Comparison of ENCODE assay signal across 26 cellular contexts in genomic region chr10:90437452-90437851, GRCh38.
DNase-seq lines count a peak whose midpoint lies in the region; ATAC-seq and TF ChIP-seq lines count a peak whose summit lies in the region.
"Had no signal": no experiment of that assay in that cellular context is flagged by ENCODE, and none has a peak within 500 bp of the region (broad histone marks: within the 10 kb centered on the region; RNA-seq: fewer than 3 reads in every experiment).

No MANE protein-coding gene starts in this region.

- BruUV-seq in MCF 10A (replicated peaks; lab: Mats Ljungman, UMichigan), result no TSS peak

- peaks cover 4% of the 10 kb centered on the region for H3K4me1 Mint-ChIP-seq in MCF 10A (ENCODE audit: insufficient read depth, unreplicated experiment)
- H3K4me1 Mint-ChIP-seq: stimulated activated naive CD8-positive, alpha-beta T cell treated with anti-CD3 and anti-CD28 coated beads, Interleukin-15, amount 100 ng/mL, for 72 hours; T-helper 17 cell had no signal

- H3K36me3 ChIP-seq in breast epithelium (no peaks in the 10 kb centered on the region), hepatocyte (replicated peaks; ENCODE audit: insufficient read depth, low read depth) (no peaks in the 10 kb centered on the region), SK-N-SH (replicated peaks in 1 of 2; ENCODE audit: control insufficient read depth in 1 of 2, insufficient read depth in 2 of 2, low read length in 1 of 2) (no peaks in the 10 kb centered on the region), right lobe of liver (no peaks in the 10 kb centered on the region)
- H3K36me3 ChIP-seq: ascending aorta, neutrophil, prostate gland, thyroid gland had no signal

- H3K79me2 ChIP-seq in hepatocyte, result no peaks in the 10 kb centered on the region
- no peaks in the 10 kb centered on the region for H3K79me2 ChIP-seq in SK-N-SH (ENCODE audit: insufficient read depth)

- peaks cover 3% of the 10 kb centered on the region for H3K9me3 Mint-ChIP-seq in MCF 10A (ENCODE audit: unreplicated experiment)

- no peak for TF ChIP-seq RAD21 in SK-N-SH (IDR thresholded peaks at IDR 0.05; ENCODE audit: low read length)

- H3K9me3 ChIP-seq in breast epithelium, result peaks cover 11 to 12% of the 10 kb centered on the region in 2 donors
- H3K9me3 ChIP-seq in hepatocyte (ENCODE audit: low read depth), result no peaks in the 10 kb centered on the region
- no peaks in the 10 kb centered on the region for H3K9me3 ChIP-seq in SK-N-SH
- no peaks in the 10 kb centered on the region for H3K9me3 ChIP-seq in right lobe of liver
- H3K9me3 ChIP-seq: neutrophil, prostate gland, thyroid gland had no signal

- ATAC-seq in right lobe of liver, result no peak
- ATAC-seq: activated CD8-positive, alpha-beta T cell treated with anti-CD3 and anti-CD28 coated beads for 36 hours; left lobe of liver; SK-N-SH treated with all-trans-retinoic acid at 6 μM for 48 hours; stimulated activated naive CD8-positive, alpha-beta T cell treated with anti-CD3 and anti-CD28 coated beads, Interleukin-15, amount 100 ng/mL, for 72 hours; T-helper 17 cell had no signal

- no peak overlapping the region for H3K4me2 ChIP-seq in hepatocyte
- no peak overlapping the region for H3K4me2 ChIP-seq in SK-N-SH

- WGBS in hepatocyte (ENCODE audit: low lambda C conversion rate, missing lambda C conversion rate), result 92% methylated on average over 1 of the region's 1 CpG
- 0% methylated on average over 1 of the region's 1 CpG for WGBS in SK-N-SH (ENCODE audit: low lambda C conversion rate)
- WGBS in right lobe of liver (ENCODE audit: insufficient coverage, low coverage, low lambda C conversion rate, missing lambda C conversion rate), result 53% methylated on average over 1 of the region's 1 CpG

- H3K9ac ChIP-seq in SK-N-SH, result no peak overlapping the region

- H3K27ac ChIP-seq in breast epithelium (no peak overlapping the region), hepatocyte (no peak overlapping the region), SK-N-SH (ENCODE audit: low read depth in 2 of 2, low read length in 1 of 2) (no peak overlapping the region), right lobe of liver (no peak overlapping the region)
- H3K27ac ChIP-seq: ascending aorta, neutrophil, prostate gland, thyroid gland had no signal

- no peaks in the 10 kb centered on the region for H4K20me1 ChIP-seq in hepatocyte (ENCODE audit: insufficient read depth, poor library complexity, severe bottlenecking)
- H4K20me1 ChIP-seq in SK-N-SH (ENCODE audit: insufficient read depth), result no peaks in the 10 kb centered on the region

- TF ChIP-seq POLR2A in breast epithelium (IDR thresholded peaks at IDR 0.05) (no peak), right lobe of liver (IDR thresholded peaks at IDR 0.05) (no peak)

- POLR2A ChIA-PET in MCF 10A (lab: Yijun Ruan, JAX) (interaction anchor here (0.5 to 1.0 kb wide), 3 partner anchors 14 to 786 kb away, joined by 3 to 4 read pairs (median 3); no protein-coding TSS in a partner anchor), SK-N-SH (lab: Yijun Ruan, JAX) (no interaction called here)

- no peak for TF ChIP-seq CTCF in MCF 10A (IDR thresholded peaks at IDR 0.05; ENCODE audit: unreplicated experiment)
- no peak for TF ChIP-seq CTCF in breast epithelium (IDR thresholded peaks at IDR 0.05)
- TF ChIP-seq CTCF in cardiac fibroblast (IDR thresholded peaks at IDR 0.05; ENCODE audit: low read depth, low read length), result no peak
- TF ChIP-seq CTCF in hepatocyte (IDR thresholded peaks at IDR 0.05; ENCODE audit: poor library complexity), result peak; percentile 16
- no peak for TF ChIP-seq CTCF in SK-N-SH (IDR thresholded peaks at IDR 0.05)
- TF ChIP-seq CTCF in right lobe of liver (IDR thresholded peaks at IDR 0.05), result no peak

- TF ChIP-seq EP300 in SK-N-SH (IDR thresholded peaks at IDR 0.05; ENCODE audit: borderline replicate concordance in 1 of 2, low read depth in 1 of 2, low read length in 1 of 2), result no peak

- DNase-seq in MCF 10A (ENCODE audit: unreplicated experiment) (no peak), breast epithelium (ENCODE audit: low spot score in 2 of 2) (no peak), cardiac fibroblast (ENCODE audit: low read depth in 2 of 2) (peak; percentile 43 to 61), hepatocyte (ENCODE audit: low spot score) (no peak), stromal cell of bone marrow (ENCODE audit: low read depth) (peak; percentile 54), SK-N-SH (no peak), right lobe of liver (no peak), NOMO-1 treated with DMSO at 0.1 percent for 48 hours (lab: John Stamatoyannopoulos, UW; ENCODE audit: unreplicated experiment) (no peak)
- DNase-seq: activated CD8-positive, alpha-beta T cell treated with anti-CD3 and anti-CD28 coated beads for 36 hours; CD4-positive, alpha-beta T cell; hippocampal formation; mesendoderm; NCI-H2029; NCI-H2227 treated with DMSO at 0.1 percent for 48 hours; NCI-H69; stimulated activated naive CD8-positive, alpha-beta T cell treated with anti-CD3 and anti-CD28 coated beads, Interleukin-15, amount 100 ng/mL, for 72 hours; T-helper 17 cell; thyroid gland had no signal

- no peak overlapping the region for H2AFZ ChIP-seq in hepatocyte
- H2AFZ ChIP-seq in SK-N-SH (ENCODE audit: low read depth), result no peak overlapping the region

- H3K4me3 Mint-ChIP-seq in MCF 10A (ENCODE audit: unreplicated experiment), result no peak overlapping the region
- H3K4me3 Mint-ChIP-seq: activated CD8-positive, alpha-beta T cell treated with anti-CD3 and anti-CD28 coated beads for 36 hours; activated naive CD8-positive, alpha-beta T cell; CD4-positive, alpha-beta T cell; IgD-negative memory B cell; stimulated activated naive CD8-positive, alpha-beta T cell treated with anti-CD3 and anti-CD28 coated beads, Interleukin-15, amount 100 ng/mL, for 72 hours; T-helper 17 cell had no signal

- intact Hi-C loops in MCF 10A (cut with micrococcal nuclease), result loop anchor here (1.0 to 10.0 kb wide), 3 partner anchors 157 to 417 kb away; partner anchors contain the start of gene HTR7
- intact Hi-C loops in breast epithelium (cut with DNase I; ENCODE audit: low total_unique reads), result no loop called here
- intact Hi-C loops in right lobe of liver (cut with DNase I), result no loop called here

- CTCF ChIA-PET in MCF 10A (lab: Yijun Ruan, JAX), result interaction anchor here (0.6 to 2.1 kb wide), 6 partner anchors 18 to 642 kb away, joined by 3 to 7 read pairs (median 4); no protein-coding TSS in a partner anchor
- CTCF ChIA-PET in SK-N-SH (lab: Yijun Ruan, JAX), result no interaction called here

- H3K27me3 ChIP-seq in breast epithelium, result no peaks in the 10 kb centered on the region
- H3K27me3 ChIP-seq in hepatocyte, result no peaks in the 10 kb centered on the region
- H3K27me3 ChIP-seq in SK-N-SH (ENCODE audit: insufficient read depth), result no peaks in the 10 kb centered on the region
- H3K27me3 ChIP-seq in right lobe of liver, result no peaks in the 10 kb centered on the region
- H3K27me3 ChIP-seq: ascending aorta, neutrophil, thyroid gland had no signal

- H3F3A ChIP-seq in SK-N-SH (replicated peaks; ENCODE audit: insufficient read depth), result no peaks in the 10 kb centered on the region

- H3K4me3 ChIP-seq in breast epithelium, result no peak overlapping the region
- H3K4me3 ChIP-seq in cardiac fibroblast (replicated peaks in 1 of 2; ENCODE audit: low read depth in 2 of 2, low read length in 2 of 2), result no peak overlapping the region
- H3K4me3 ChIP-seq in hepatocyte, result no peak overlapping the region
- H3K4me3 ChIP-seq in SK-N-SH (ENCODE audit: low read depth in 2 of 2, low read length in 1 of 2), result no peak overlapping the region
- no peak overlapping the region for H3K4me3 ChIP-seq in right lobe of liver
- H3K4me3 ChIP-seq: ascending aorta, prostate gland, thyroid gland had no signal

- no peaks in the 10 kb centered on the region for H3K9me2 ChIP-seq in hepatocyte (replicated peaks; ENCODE audit: insufficient read depth)
- no peaks in the 10 kb centered on the region for H3K9me2 ChIP-seq in SK-N-SH

- no peaks in the 10 kb centered on the region for H3K27me3 Mint-ChIP-seq in MCF 10A (ENCODE audit: insufficient read depth, unreplicated experiment)
- H3K27me3 Mint-ChIP-seq: CD4-positive, alpha-beta T cell; stimulated activated naive CD8-positive, alpha-beta T cell treated with anti-CD3 and anti-CD28 coated beads, Interleukin-15, amount 100 ng/mL, for 72 hours; T-helper 17 cell had no signal

- peak overlapping the region; percentile 60 for H3K27ac Mint-ChIP-seq in MCF 10A (ENCODE audit: low read depth, unreplicated experiment)
- H3K27ac Mint-ChIP-seq: activated CD8-positive, alpha-beta T cell treated with anti-CD3 and anti-CD28 coated beads for 36 hours; activated naive CD8-positive, alpha-beta T cell; activated T-helper 2 cell treated with anti-CD3 and anti-CD28 coated beads, Interferon-gamma antibody, Interleukin-2, Interleukin-4, amounts not matched to agents 10 μg/mL and 5 μg/mL and 100 μg/mL, durations not matched to agents 14 hours and 24 hours and 36 hours; CD4-positive, alpha-beta T cell; IgD-negative memory B cell; stimulated activated naive CD8-positive, alpha-beta T cell treated with anti-CD3 and anti-CD28 coated beads, Interleukin-15, amount 100 ng/mL, for 72 hours; T-helper 17 cell had no signal

- H3K4me1 ChIP-seq in breast epithelium (no peaks in the 10 kb centered on the region), hepatocyte (ENCODE audit: insufficient read depth) (no peaks in the 10 kb centered on the region), SK-N-SH (ENCODE audit: control insufficient read depth in 1 of 2, insufficient read depth in 2 of 2, low read depth in 1 of 2, low read length in 1 of 2) (no peaks in the 10 kb centered on the region), right lobe of liver (no peaks in the 10 kb centered on the region)
- H3K4me1 ChIP-seq: ascending aorta, prostate gland, thyroid gland had no signal

- no peaks in the 10 kb centered on the region for H3K36me3 Mint-ChIP-seq in MCF 10A (ENCODE audit: insufficient read depth, unreplicated experiment)
- H3K36me3 Mint-ChIP-seq: activated naive CD8-positive, alpha-beta T cell; IgD-negative memory B cell had no signal

TF ChIP-seq in SK-N-SH, 30 proteins besides CTCF, POLR2A, EP300 and RAD21 (continues in another document):
- no peak for TF ChIP-seq JUND (IDR thresholded peaks at IDR 0.05)
- no peak for TF ChIP-seq TCF12 (IDR thresholded peaks at IDR 0.05)
- no peak for TF ChIP-seq FOXM1 (IDR thresholded peaks at IDR 0.05; ENCODE audit: low read depth)
- no peak for TF ChIP-seq GATA2 (CRISPR knock-in tag; IDR thresholded peaks at IDR 0.05)
- TF ChIP-seq POLR2AphosphoS5 (IDR thresholded peaks at IDR 0.05; ENCODE audit: low read depth, low read length), result no peak
- TF ChIP-seq MEF2A (IDR thresholded peaks at IDR 0.05; ENCODE audit: borderline replicate concordance, low read depth), result no peak
- TF ChIP-seq SIN3A (IDR thresholded peaks at IDR 0.05; ENCODE audit: borderline replicate concordance, low read depth, low read length), result no peak
- no peak for TF ChIP-seq USF2 (IDR thresholded peaks at IDR 0.05; ENCODE audit: borderline replicate concordance, low read depth, low read length)

Comparison
In these comparisons a context has a peak if more than half of its experiments do, and no peak if none do; other contexts are left out.
1. DNase-seq: peak in cardiac fibroblast (2 of 2) and stromal cell of bone marrow (single experiment); none in MCF 10A (single experiment), breast epithelium (0 of 2), hepatocyte (single experiment), SK-N-SH (single experiment), right lobe of liver (0 of 3) and NOMO-1 treated with DMSO at 0.1 percent for 48 hours (single experiment).